Comparison of ENCODE assay signal across 9 cellular contexts in genomic region chr7:45580053-45580872, GRCh38. TPM values are rescaled to one million over a fixed set of nuclear protein-coding genes. Genes with fewer than 3 reads are reported as not detected.
DNase-seq lines count a peak whose midpoint lies in the region; FAIRE-seq and TF ChIP-seq lines count a peak whose summit lies in the region.
"Had no signal": no experiment of that assay in that cellular context is flagged by ENCODE, and none has a peak within 500 bp of the region (broad histone marks: within the 10 kb centered on the region; RNA-seq: fewer than 3 reads in every experiment).

No MANE protein-coding gene starts in this region.

- POLR2A ChIA-PET in MCF 10A (lab: Yijun Ruan, JAX): no interaction called here

- WGBS in small intestine, 3 donors: 75 to 80% (median 80%) methylated on average over 16 of the region's 16 CpGs

- peak; percentile 95 for DNase-seq in DMS79 treated with DMSO at 0.1 percent for 48 hours (lab: John Stamatoyannopoulos, UW)
- peak; percentile 33 for DNase-seq in NAMALWA (ENCODE audit: low spot score)
- no peak for DNase-seq in MCF 10A (ENCODE audit: unreplicated experiment)
- DNase-seq in mesothelial cell of epicardium (ENCODE audit: low spot score in 2 of 2, unreplicated experiment in 2 of 2): no peak
- no peak for DNase-seq in activated T-helper 1 cell treated with anti-CD3 and anti-CD28 coated beads, Interleukin-12 subunit alpha, Interleukin-12 subunit beta, Interleukin-2, Interleukin-4 antibody, amounts not matched to agents 30 ng/mL and 10 ng/mL and 1 ng/mL, durations not matched to agents 14 hours and 24 hours and 36 hours (ENCODE audit: low spot score)
- DNase-seq in small intestine: no peak
- DNase-seq in stimulated activated CD4-positive, alpha-beta T cell treated with anti-CD3 and anti-CD28 coated beads, Interleukin-12 subunit alpha, Interleukin-12 subunit beta, amount 100 ng/mL, for 4 hours: no peak
- no peak for DNase-seq in NOMO-1 treated with DMSO at 0.1 percent for 48 hours (lab: John Stamatoyannopoulos, UW; ENCODE audit: unreplicated experiment)

- no peak overlapping the region for H3K4me3 ChIP-seq in small intestine (ENCODE audit: low read depth in 1 of 2, low read length in 2 of 2)

- no peaks in the 10 kb centered on the region for H3K9me3 ChIP-seq in small intestine (ENCODE audit: control insufficient read depth, low read depth)

- TF ChIP-seq CTCF in MCF 10A (IDR thresholded peaks at IDR 0.05; ENCODE audit: unreplicated experiment) (peak; percentile 26), mesothelial cell of epicardium (IDR thresholded peaks at IDR 0.05; ENCODE audit: unreplicated experiment) (peak; percentile 34)

- H3K27me3 ChIP-seq in small intestine (ENCODE audit: control insufficient read depth in 2 of 2, insufficient read depth in 2 of 2, low read length in 2 of 2): peaks cover 5 to 12% of the 10 kb centered on the region in 2 donors

- CTCF ChIA-PET in MCF 10A (lab: Yijun Ruan, JAX): interaction anchor here (0.6 to 0.7 kb wide), 2 partner anchors 93 to 725 kb away, joined by 3 read pairs; no protein-coding TSS in a partner anchor

- H3K27ac ChIP-seq in small intestine (ENCODE audit: low read depth in 1 of 2, low read length in 1 of 2): no peak overlapping the region

- H3K36me3 Mint-ChIP-seq in MCF 10A (ENCODE audit: insufficient read depth, unreplicated experiment) (peaks cover 6% of the 10 kb centered on the region), mesothelial cell of epicardium (no peaks in the 10 kb centered on the region)
- H3K36me3 Mint-ChIP-seq in activated T-helper 1 cell treated with anti-CD3 and anti-CD28 coated beads, Interleukin-12 subunit alpha, Interleukin-12 subunit beta, Interleukin-2, Interleukin-4 antibody, amounts not matched to agents 30 ng/mL and 10 ng/mL and 1 ng/mL, durations not matched to agents 14 hours and 24 hours and 36 hours (ENCODE audit: low read depth): no peaks in the 10 kb centered on the region

- H3K27ac Mint-ChIP-seq in MCF 10A (ENCODE audit: low read depth, unreplicated experiment) (no peak overlapping the region), mesothelial cell of epicardium (no peak overlapping the region)
- no peak overlapping the region for H3K27ac Mint-ChIP-seq in activated T-helper 1 cell treated with anti-CD3 and anti-CD28 coated beads, Interleukin-12 subunit alpha, Interleukin-12 subunit beta, Interleukin-2, Interleukin-4 antibody, amounts not matched to agents 30 ng/mL and 10 ng/mL and 1 ng/mL, durations not matched to agents 14 hours and 24 hours and 36 hours
- H3K27ac Mint-ChIP-seq: stimulated activated naive CD8-positive, alpha-beta T cell treated with anti-CD3 and anti-CD28 coated beads, Interleukin-15, Interleukin-2, amounts not matched to agents 100 ng/mL and 50 ng/mL, for 24 hours had no signal

- no peak overlapping the region for H3K4me3 Mint-ChIP-seq in MCF 10A (ENCODE audit: unreplicated experiment)
- H3K4me3 Mint-ChIP-seq in mesothelial cell of epicardium: no peak overlapping the region
- no peak overlapping the region for H3K4me3 Mint-ChIP-seq in activated T-helper 1 cell treated with anti-CD3 and anti-CD28 coated beads, Interleukin-12 subunit alpha, Interleukin-12 subunit beta, Interleukin-2, Interleukin-4 antibody, amounts not matched to agents 30 ng/mL and 10 ng/mL and 1 ng/mL, durations not matched to agents 14 hours and 24 hours and 36 hours
- H3K4me3 Mint-ChIP-seq: stimulated activated naive CD8-positive, alpha-beta T cell treated with anti-CD3 and anti-CD28 coated beads, Interleukin-15, Interleukin-2, amounts not matched to agents 100 ng/mL and 50 ng/mL, for 24 hours had no signal

- BruUV-seq in MCF 10A (replicated peaks; lab: Mats Ljungman, UMichigan): no TSS peak

- H3K27me3 Mint-ChIP-seq in MCF 10A (ENCODE audit: insufficient read depth, unreplicated experiment) (peaks cover 19% of the 10 kb centered on the region), mesothelial cell of epicardium (ENCODE audit: low read depth) (peaks cover 34% of the 10 kb centered on the region)
- peaks cover 15% of the 10 kb centered on the region for H3K27me3 Mint-ChIP-seq in activated T-helper 1 cell treated with anti-CD3 and anti-CD28 coated beads, Interleukin-12 subunit alpha, Interleukin-12 subunit beta, Interleukin-2, Interleukin-4 antibody, amounts not matched to agents 30 ng/mL and 10 ng/mL and 1 ng/mL, durations not matched to agents 14 hours and 24 hours and 36 hours (ENCODE audit: insufficient read depth)

- H3K4me1 Mint-ChIP-seq in MCF 10A (ENCODE audit: insufficient read depth, unreplicated experiment) (no peaks in the 10 kb centered on the region), mesothelial cell of epicardium (peaks cover 7% of the 10 kb centered on the region)
- no peaks in the 10 kb centered on the region for H3K4me1 Mint-ChIP-seq in activated T-helper 1 cell treated with anti-CD3 and anti-CD28 coated beads, Interleukin-12 subunit alpha, Interleukin-12 subunit beta, Interleukin-2, Interleukin-4 antibody, amounts not matched to agents 30 ng/mL and 10 ng/mL and 1 ng/mL, durations not matched to agents 14 hours and 24 hours and 36 hours (ENCODE audit: low read depth)

- intact Hi-C loops in MCF 10A (cut with micrococcal nuclease): no loop called here
- intact Hi-C loops in activated T-helper 1 cell treated with anti-CD3 and anti-CD28 coated beads, Interleukin-12 subunit alpha, Interleukin-12 subunit beta, Interleukin-2, Interleukin-4 antibody, amounts not matched to agents 30 ng/mL and 10 ng/mL and 1 ng/mL, durations not matched to agents 14 hours and 24 hours and 36 hours (cut with micrococcal nuclease): no loop called here

- H3K9me3 Mint-ChIP-seq in MCF 10A (ENCODE audit: unreplicated experiment): no peaks in the 10 kb centered on the region
- H3K9me3 Mint-ChIP-seq in mesothelial cell of epicardium: no peaks in the 10 kb centered on the region
- no peaks in the 10 kb centered on the region for H3K9me3 Mint-ChIP-seq in activated T-helper 1 cell treated with anti-CD3 and anti-CD28 coated beads, Interleukin-12 subunit alpha, Interleukin-12 subunit beta, Interleukin-2, Interleukin-4 antibody, amounts not matched to agents 30 ng/mL and 10 ng/mL and 1 ng/mL, durations not matched to agents 14 hours and 24 hours and 36 hours
- H3K9me3 Mint-ChIP-seq: stimulated activated naive CD8-positive, alpha-beta T cell treated with anti-CD3 and anti-CD28 coated beads, Interleukin-15, Interleukin-2, amounts not matched to agents 100 ng/mL and 50 ng/mL, for 24 hours had no signal

- no peaks in the 10 kb centered on the region for H3K36me3 ChIP-seq in small intestine (ENCODE audit: control insufficient read depth in 2 of 2, insufficient read depth in 2 of 2, low read length in 2 of 2)

- no peak for FAIRE-seq in small intestine (lab: Jason Lieb, UNC)

- no peaks in the 10 kb centered on the region for H3K4me1 ChIP-seq in small intestine (ENCODE audit: control insufficient read depth in 2 of 2, insufficient read depth in 1 of 2, low read depth in 1 of 2, low read length in 1 of 2)

RNA-seq across cellular contexts. Expression of gene ADCY1, which starts 6.1 kb away (rescaled TPM):
- total RNA-seq in MCF 10A (2022) (0.61 and 0.79 TPM in 2 replicates), mesothelial cell of epicardium (3.1 to 4.7 TPM (median 4.5 TPM) in 3 replicates)
- 2.5 and 2.9 TPM in 2 replicates for total RNA-seq in activated T-helper 1 cell treated with anti-CD3 and anti-CD28 coated beads, Interleukin-12 subunit alpha, Interleukin-12 subunit beta, Interleukin-2, Interleukin-4 antibody, amounts not matched to agents 30 ng/mL and 10 ng/mL and 1 ng/mL, durations not matched to agents 14 hours and 24 hours and 36 hours
- polyA plus RNA-seq in small intestine: under 1 TPM in 2 of 3 donors, not detected in 1; under 0.01 to 0.88 TPM

Comparison
In these comparisons a context has a peak if more than half of its experiments do, and no peak if none do; other contexts are left out.
1. DNase-seq: peak in DMS79 treated with DMSO at 0.1 percent for 48 hours (single experiment) and NAMALWA (single experiment); none in MCF 10A (single experiment), mesothelial cell of epicardium (0 of 2), activated T-helper 1 cell treated with anti-CD3 and anti-CD28 coated beads, Interleukin-12 subunit alpha, Interleukin-12 subunit beta, Interleukin-2, Interleukin-4 antibody, amounts not matched to agents 30 ng/mL and 10 ng/mL and 1 ng/mL, durations not matched to agents 14 hours and 24 hours and 36 hours (single experiment), small intestine (single experiment), stimulated activated CD4-positive, alpha-beta T cell treated with anti-CD3 and anti-CD28 coated beads, Interleukin-12 subunit alpha, Interleukin-12 subunit beta, amount 100 ng/mL, for 4 hours (single experiment) and NOMO-1 treated with DMSO at 0.1 percent for 48 hours (single experiment).